10 cellular contexts compared by ENCODE assay signal in the genomic region with DNA sequence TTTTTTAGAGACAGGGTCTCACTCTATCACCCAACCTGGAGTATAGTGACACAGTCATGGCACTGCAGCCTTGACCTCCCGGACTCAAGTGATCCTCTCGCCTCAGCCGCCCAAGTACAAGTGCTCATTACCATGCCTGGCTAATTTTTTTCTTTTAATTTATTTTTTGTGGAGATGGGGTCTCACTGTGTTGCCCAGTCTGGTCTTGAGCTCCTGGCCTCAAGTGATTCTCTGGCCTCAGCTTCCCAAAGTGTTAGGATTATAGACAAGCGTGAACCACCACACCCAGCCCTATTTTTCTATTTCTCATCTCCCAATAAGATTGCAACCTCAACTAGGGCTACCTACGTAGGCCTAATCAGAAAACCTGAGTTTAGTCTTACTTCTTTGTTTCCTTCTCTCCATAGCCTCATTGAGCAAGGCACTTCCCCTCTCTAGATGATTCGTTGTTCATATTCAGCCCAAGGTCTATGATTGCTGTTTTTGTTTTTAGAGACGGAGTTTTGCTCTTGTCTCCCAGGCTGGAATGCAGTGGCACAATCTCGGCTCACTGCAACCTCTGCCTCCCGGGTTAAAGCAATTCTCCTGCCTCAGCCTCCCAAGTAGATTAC. TPM values are rescaled to one million over a fixed set of nuclear protein-coding genes. Genes with fewer than 3 reads are reported as not detected.
A peak's percentile ranks its signal among the peaks of the same experiment; 100 is the strongest.
DNase-seq lines count a peak whose midpoint lies in the region; ATAC-seq and TF ChIP-seq lines count a peak whose summit lies in the region.
"Had no signal": no experiment of that assay in that cellular context is flagged by ENCODE, and none has a peak within 500 bp of the region (broad histone marks: within the 10 kb centered on the region; RNA-seq: fewer than 3 reads in every experiment).

No MANE protein-coding gene starts in this region.

- H3K4me2 ChIP-seq in SK-N-SH (peak overlapping the region; percentile 99; the same call in 1 of the 2 replicates), osteoblast (ENCODE audit: insufficient read depth, low read length) (peak overlapping the region; percentile 77)

- H3K9ac ChIP-seq in SK-N-SH: no peak overlapping the region
- H3K9ac ChIP-seq in adipocyte (ENCODE audit: low read length): no peak overlapping the region

- peak overlapping the region; percentile 94 for H2AFZ ChIP-seq in SK-N-SH (ENCODE audit: low read depth)
- H2AFZ ChIP-seq in osteoblast (ENCODE audit: low read length): no peak overlapping the region

- TF ChIP-seq RAD21 in SK-N-SH (IDR thresholded peaks at IDR 0.05; ENCODE audit: low read length): no peak

- H3K79me2 ChIP-seq in SK-N-SH (ENCODE audit: insufficient read depth) (peaks cover 40% of the 10 kb centered on the region), osteoblast (ENCODE audit: insufficient read depth, low read length) (peaks cover 39% of the 10 kb centered on the region)

- CTCF ChIA-PET in SK-N-SH (lab: Yijun Ruan, JAX): interaction anchor here (1.3 to 3.3 kb wide), 2 partner anchors 33 to 69 kb away, joined by 3 to 16 read pairs; a partner anchor contains a TSS

- H3K9me3 ChIP-seq in SK-N-SH: no peaks in the 10 kb centered on the region
- H3K9me3 ChIP-seq in adipocyte (ENCODE audit: control insufficient read depth, low read length): no peaks in the 10 kb centered on the region
- H3K9me3 ChIP-seq in osteoblast (ENCODE audit: low read depth, low read length): no peaks in the 10 kb centered on the region
- H3K9me3 ChIP-seq in HAP-1: no peaks in the 10 kb centered on the region

- DNase-seq in SK-N-SH: no peak
- peak; percentile 18 for DNase-seq in MV-4-11 (lab: John Stamatoyannopoulos, UW)
- DNase-seq in adipocyte (ENCODE audit: low read depth): no peak
- no peak for DNase-seq in osteoblast (ENCODE audit: insufficient read length, low spot score, missing footprints)
- no peak for DNase-seq in germinal center (ENCODE audit: low spot score)
- no peak for DNase-seq in H7
- no peak for DNase-seq in HAP-1 (ENCODE audit: low spot score in 2 of 2)
- DNase-seq: 8988T, NCI-H2081 treated with DMSO at 0.1 percent for 48 hours had no signal

- H3K9me2 ChIP-seq in SK-N-SH: no peaks in the 10 kb centered on the region

- H3K4me1 ChIP-seq in SK-N-SH (ENCODE audit: control insufficient read depth in 1 of 2, insufficient read depth in 2 of 2, low read depth in 1 of 2, low read length in 1 of 2) (peaks cover 0 to 7% of the 10 kb centered on the region in 2 experiments; a peak in 2 of 4 replicates), adipocyte (ENCODE audit: control insufficient read depth, insufficient read depth, low read length) (peaks cover 23% of the 10 kb centered on the region), osteoblast (ENCODE audit: insufficient read depth, low read length) (peaks cover 4% of the 10 kb centered on the region), HAP-1 (peaks cover 6% of the 10 kb centered on the region)

- peaks cover 18% of the 10 kb centered on the region for H3F3A ChIP-seq in SK-N-SH (replicated peaks; ENCODE audit: insufficient read depth)

- in situ Hi-C loops in HAP-1 (cut with MboI; ENCODE audit: low sequenced_read_pairs): no loop called here

- TF ChIP-seq EP300 in SK-N-SH (IDR thresholded peaks at IDR 0.05; ENCODE audit: borderline replicate concordance in 1 of 2, low read depth in 1 of 2, low read length in 1 of 2): no peak

- H3K36me3 ChIP-seq in SK-N-SH (replicated peaks in 1 of 2; ENCODE audit: control insufficient read depth in 1 of 2, insufficient read depth in 2 of 2, low read length in 1 of 2) (peaks cover 0 to 3% of the 10 kb centered on the region in 2 experiments), adipocyte (ENCODE audit: control insufficient read depth, insufficient read depth, low read length, severe bottlenecking) (no peaks in the 10 kb centered on the region), osteoblast (ENCODE audit: insufficient read depth, low read length) (peaks cover 10% of the 10 kb centered on the region), H7 (replicated peaks; ENCODE audit: control insufficient read depth, insufficient read depth, low read length) (no peaks in the 10 kb centered on the region), HAP-1 (replicated peaks) (peaks cover 6% of the 10 kb centered on the region)

- TF ChIP-seq CTCF in SK-N-SH (IDR thresholded peaks at IDR 0.05) (no peak), osteoblast (IDR thresholded peaks at IDR 0.05; ENCODE audit: extremely low read depth, low read depth, low read length) (no peak)

- H4K20me1 ChIP-seq in SK-N-SH (ENCODE audit: insufficient read depth): peaks cover 27% of the 10 kb centered on the region
- peaks cover 25% of the 10 kb centered on the region for H4K20me1 ChIP-seq in osteoblast (ENCODE audit: insufficient read depth, low read length)

- POLR2A ChIA-PET in SK-N-SH (lab: Yijun Ruan, JAX): interaction anchor here (1.9 kb wide), 1 partner anchor 73 kb away, joined by 14 read pairs; a partner anchor contains a TSS

- no peaks in the 10 kb centered on the region for H3K27me3 ChIP-seq in SK-N-SH (ENCODE audit: insufficient read depth)
- no peaks in the 10 kb centered on the region for H3K27me3 ChIP-seq in adipocyte (replicated peaks; ENCODE audit: control insufficient read depth, insufficient read depth, low read length)
- H3K27me3 ChIP-seq in osteoblast (ENCODE audit: insufficient read depth, low read length): no peaks in the 10 kb centered on the region
- H3K27me3 ChIP-seq in H7 (ENCODE audit: control insufficient read depth, insufficient read depth, low read length): no peaks in the 10 kb centered on the region
- H3K27me3 ChIP-seq in HAP-1 (ENCODE audit: low read depth): no peaks in the 10 kb centered on the region

- no peak overlapping the region for H3K27ac ChIP-seq in SK-N-SH (ENCODE audit: low read depth in 2 of 2, low read length in 1 of 2)
- H3K27ac ChIP-seq in osteoblast (ENCODE audit: low read depth, low read length): no peak overlapping the region

- 90% methylated on average over 9 of the region's 9 CpGs for WGBS in SK-N-SH (ENCODE audit: low lambda C conversion rate)

- no peak overlapping the region for H3K4me3 ChIP-seq in SK-N-SH (ENCODE audit: low read depth in 2 of 2, low read length in 1 of 2)
- peak overlapping the region; percentile 88 for H3K4me3 ChIP-seq in adipocyte (ENCODE audit: low read length)
- no peak overlapping the region for H3K4me3 ChIP-seq in osteoblast (ENCODE audit: insufficient read depth, low read length)
- no peak overlapping the region for H3K4me3 ChIP-seq in H7 (ENCODE audit: insufficient read depth, low read depth, low read length)
- no peak overlapping the region; the same call in 1 of the 2 replicates for H3K4me3 ChIP-seq in HAP-1

- no peak for ATAC-seq in SK-N-SH treated with all-trans-retinoic acid at 6 μM for 48 hours

TF ChIP-seq in SK-N-SH, 30 proteins besides CTCF, POLR2A, EP300 and RAD21 (continues in another document):
- TF ChIP-seq FOSL2 (IDR thresholded peaks at IDR 0.05; ENCODE audit: borderline replicate concordance, low read depth) (no peak), FOXJ3 (CRISPR knock-in tag; IDR thresholded peaks at IDR 0.05) (no peak), TAF1 (IDR thresholded peaks at IDR 0.05; ENCODE audit: borderline replicate concordance, low read depth, low read length) (no peak)

TF ChIP-seq in SK-N-SH treated with all-trans-retinoic acid at 6 μM for 48 hours, 23 proteins besides CTCF, POLR2A, EP300 and RAD21 (continues in another document):
- TF ChIP-seq ZFP30 (CRISPR knock-in tag; IDR thresholded peaks at IDR 0.05) (no peak), TOX (CRISPR knock-in tag; IDR thresholded peaks at IDR 0.05; ENCODE audit: borderline replicate concordance) (no peak), ZNF8 (CRISPR knock-in tag; IDR thresholded peaks at IDR 0.05) (no peak)
- TF ChIP-seq, protein P1, sequence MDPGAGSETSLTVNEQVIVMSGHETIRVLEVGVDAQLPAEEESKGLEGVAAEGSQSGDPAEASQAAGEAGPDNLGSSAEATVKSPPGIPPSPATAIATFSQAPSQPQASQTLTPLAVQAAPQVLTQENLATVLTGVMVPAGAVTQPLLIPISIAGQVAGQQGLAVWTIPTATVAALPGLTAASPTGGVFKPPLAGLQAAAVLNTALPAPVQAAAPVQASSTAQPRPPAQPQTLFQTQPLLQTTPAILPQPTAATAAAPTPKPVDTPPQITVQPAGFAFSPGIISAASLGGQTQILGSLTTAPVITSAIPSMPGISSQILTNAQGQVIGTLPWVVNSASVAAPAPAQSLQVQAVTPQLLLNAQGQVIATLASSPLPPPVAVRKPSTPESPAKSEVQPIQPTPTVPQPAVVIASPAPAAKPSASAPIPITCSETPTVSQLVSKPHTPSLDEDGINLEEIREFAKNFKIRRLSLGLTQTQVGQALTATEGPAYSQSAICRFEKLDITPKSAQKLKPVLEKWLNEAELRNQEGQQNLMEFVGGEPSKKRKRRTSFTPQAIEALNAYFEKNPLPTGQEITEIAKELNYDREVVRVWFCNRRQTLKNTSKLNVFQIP (CRISPR knock-in tag; IDR thresholded peaks at IDR 0.05; ENCODE audit: borderline replicate concordance, low read depth): no peak
- TF ChIP-seq, protein P2, sequence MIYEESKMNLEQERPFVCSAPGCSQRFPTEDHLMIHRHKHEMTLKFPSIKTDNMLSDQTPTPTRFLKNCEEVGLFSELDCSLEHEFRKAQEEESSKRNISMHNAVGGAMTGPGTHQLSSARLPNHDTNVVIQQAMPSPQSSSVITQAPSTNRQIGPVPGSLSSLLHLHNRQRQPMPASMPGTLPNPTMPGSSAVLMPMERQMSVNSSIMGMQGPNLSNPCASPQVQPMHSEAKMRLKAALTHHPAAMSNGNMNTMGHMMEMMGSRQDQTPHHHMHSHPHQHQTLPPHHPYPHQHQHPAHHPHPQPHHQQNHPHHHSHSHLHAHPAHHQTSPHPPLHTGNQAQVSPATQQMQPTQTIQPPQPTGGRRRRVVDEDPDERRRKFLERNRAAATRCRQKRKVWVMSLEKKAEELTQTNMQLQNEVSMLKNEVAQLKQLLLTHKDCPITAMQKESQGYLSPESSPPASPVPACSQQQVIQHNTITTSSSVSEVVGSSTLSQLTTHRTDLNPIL (CRISPR knock-in tag; IDR thresholded peaks at IDR 0.05; ENCODE audit: low read depth): no peak

RNA-seq across cellular contexts. Expression of a gene that starts 1.1 kb away (rescaled TPM):
- polyA plus RNA-seq in SK-N-SH (2012; rRNA removed): 13.1 and 18.4 TPM in 2 replicates
- 15.6 and 16.1 TPM in 2 replicates for polyA plus RNA-seq in SK-N-SH (2012; cell fraction: cytosol; rRNA removed)
- 13.7 and 17.3 TPM in 2 replicates for polyA plus RNA-seq in SK-N-SH (2012; cell fraction: nucleus; rRNA removed)
- 64.8 and 65.5 TPM in 2 replicates for total RNA-seq in osteoblast
- total RNA-seq in H7 (2014; rRNA removed; shearing (Covaris generic)): 101 and 111 TPM in 2 replicates

RNA-seq across cellular contexts. Expression of a gene that starts 34.0 kb away (rescaled TPM):
- 24.4 and 25.1 TPM in 2 replicates for polyA plus RNA-seq in SK-N-SH (2012; rRNA removed)
- polyA plus RNA-seq in SK-N-SH (2012; cell fraction: cytosol; rRNA removed): 9.8 and 15.3 TPM in 2 replicates
- polyA plus RNA-seq in SK-N-SH (2012; cell fraction: nucleus; rRNA removed): 28.5 and 32.0 TPM in 2 replicates
- total RNA-seq in osteoblast: 4.7 and 5.6 TPM in 2 replicates
- total RNA-seq in H7 (2014; rRNA removed; shearing (Covaris generic)): 11.1 and 14.3 TPM in 2 replicates
